ENCODE assay signal across 17 cellular contexts in the genomic region with DNA sequence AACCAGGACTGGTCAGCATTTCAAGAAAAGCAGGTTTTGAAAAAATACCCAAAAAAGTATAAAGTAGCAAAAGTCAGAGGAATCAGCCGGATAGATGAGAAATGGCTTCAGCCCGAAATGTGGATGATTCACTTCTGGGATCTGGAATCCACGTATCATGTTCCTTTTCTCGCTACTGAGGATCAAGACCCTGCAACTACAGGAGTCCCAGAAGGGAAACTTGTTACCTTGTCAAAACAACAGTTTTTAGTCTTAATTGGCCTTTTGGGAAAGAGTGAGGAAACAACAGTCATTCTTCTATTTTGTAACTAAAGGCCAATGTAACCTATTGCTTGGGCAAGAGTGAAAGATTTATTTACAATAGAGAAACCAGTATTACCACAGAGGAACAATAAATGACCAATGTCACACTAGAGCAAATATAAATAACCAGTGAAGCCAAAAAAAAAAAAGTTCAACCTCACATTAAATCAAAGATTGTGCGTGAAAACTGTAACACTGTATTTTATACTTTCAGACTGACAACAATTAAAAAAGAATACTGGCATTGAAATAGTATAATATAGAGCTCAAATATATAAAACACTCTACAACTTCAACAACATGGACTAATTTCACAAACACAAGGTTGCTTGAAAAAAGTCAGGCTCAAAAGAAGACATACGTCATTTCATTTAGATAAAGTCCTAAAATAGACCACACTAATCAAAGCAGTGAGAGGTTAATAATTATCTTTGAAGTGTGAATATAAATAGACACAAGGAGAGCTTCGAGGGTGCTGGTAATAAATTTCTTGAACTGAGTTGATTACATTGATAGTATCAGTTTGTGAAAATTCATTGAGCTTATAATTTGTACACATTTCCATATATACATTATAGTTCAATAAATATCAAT.
A peak's percentile ranks its signal among the peaks of the same experiment; 100 is the strongest.
DNase-seq lines count a peak whose midpoint lies in the region; ATAC-seq and TF ChIP-seq lines count a peak whose summit lies in the region.
"Had no signal": no experiment of that assay in that cellular context is flagged by ENCODE, and none has a peak within 500 bp of the region (broad histone marks: within the 10 kb centered on the region; RNA-seq: fewer than 3 reads in every experiment).

No MANE protein-coding gene starts in this region.

- H3K36me3 ChIP-seq in osteoblast (ENCODE audit: insufficient read depth, low read length) (no peaks in the 10 kb centered on the region), Peyer's patch (no peaks in the 10 kb centered on the region)
- H3K36me3 ChIP-seq: BLaER1 treated with 17β-estradiol and CSF1 and Interleukin-3, amounts not matched to agents 10 nM and 100 nM had no signal

- no peaks in the 10 kb centered on the region for H3K79me2 ChIP-seq in osteoblast (ENCODE audit: insufficient read depth, low read length)

- peak overlapping the region; percentile 71 for H2AFZ ChIP-seq in osteoblast (ENCODE audit: low read length)

- peak overlapping the region; percentile 55 for H3K4me2 ChIP-seq in osteoblast (ENCODE audit: insufficient read depth, low read length)
- H3K4me2 ChIP-seq: A549; BLaER1 treated with 17β-estradiol and CSF1 and Interleukin-3, amounts not matched to agents 10 nM and 100 nM had no signal

- peak overlapping the region; percentile 46 for H3K4me3 ChIP-seq in osteoblast (ENCODE audit: insufficient read depth, low read length)
- no peak overlapping the region for H3K4me3 ChIP-seq in Peyer's patch
- H3K4me3 ChIP-seq: A549; BLaER1 treated with 17β-estradiol and CSF1 and Interleukin-3, amounts not matched to agents 10 nM and 100 nM had no signal

- no peak for ATAC-seq in HG03520 (IDR thresholded peaks at IDR 0.05; ENCODE audit: unreplicated experiment)
- ATAC-seq: A549, HCT116, PC-3 had no signal

- peaks cover 4% of the 10 kb centered on the region for H3K4me1 ChIP-seq in osteoblast (ENCODE audit: insufficient read depth, low read length)
- no peaks in the 10 kb centered on the region for H3K4me1 ChIP-seq in Peyer's patch

- H3K27ac ChIP-seq in 22Rv1 (peak overlapping the region; percentile 48), osteoblast (ENCODE audit: low read depth, low read length) (no peak overlapping the region), Peyer's patch (no peak overlapping the region)
- H3K27ac ChIP-seq: A549; BLaER1 treated with 17β-estradiol and CSF1 and Interleukin-3, amounts not matched to agents 10 nM and 100 nM; HL-60 had no signal

- no peak for TF ChIP-seq POLR2A in Peyer's patch (IDR thresholded peaks at IDR 0.05)

- H3K27me3 ChIP-seq in osteoblast (ENCODE audit: insufficient read depth, low read length) (peaks cover 3% of the 10 kb centered on the region), Peyer's patch (no peaks in the 10 kb centered on the region)
- H3K27me3 ChIP-seq: BLaER1 treated with 17β-estradiol and CSF1 and Interleukin-3, amounts not matched to agents 10 nM and 100 nM had no signal

- TF ChIP-seq CTCF in 22Rv1 (IDR thresholded peaks at IDR 0.05) (no peak), osteoblast (IDR thresholded peaks at IDR 0.05; ENCODE audit: extremely low read depth, low read depth, low read length) (no peak), Peyer's patch (IDR thresholded peaks at IDR 0.05) (no peak)

- DNase-seq in M059J (ENCODE audit: low read depth) = peak; percentile 7
- DNase-seq in fibroblast of peridontal ligament (ENCODE audit: extremely low read depth) = peak; percentile 49
- peak; percentile 35 for DNase-seq in osteoblast (ENCODE audit: insufficient read length, low spot score, missing footprints)
- no peak for DNase-seq in hepatic stellate cell (ENCODE audit: low spot score)
- DNase-seq in D341Med (ENCODE audit: low spot score) = no peak
- no peak for DNase-seq in Peyer's patch
- DNase-seq: CD8-positive, alpha-beta memory T cell; MV-4-11; NCI-H187 treated with DMSO at 0.1 percent for 48 hours; NCI-H446; PC-3 had no signal

- no peaks in the 10 kb centered on the region for H4K20me1 ChIP-seq in osteoblast (ENCODE audit: insufficient read depth, low read length)
- H4K20me1 ChIP-seq: BLaER1 treated with 17β-estradiol and CSF1 and Interleukin-3, amounts not matched to agents 10 nM and 100 nM had no signal

- H3K9me3 ChIP-seq in osteoblast (ENCODE audit: low read depth, low read length) (no peaks in the 10 kb centered on the region), Peyer's patch (no peaks in the 10 kb centered on the region)
- H3K9me3 ChIP-seq: A549; BLaER1 treated with 17β-estradiol and CSF1 and Interleukin-3, amounts not matched to agents 10 nM and 100 nM had no signal

Comparison
In these comparisons a context has a peak if more than half of its experiments do, and no peak if none do; other contexts are left out.
1. DNase-seq: peak in M059J (single experiment), fibroblast of peridontal ligament (single experiment) and osteoblast (single experiment); none in hepatic stellate cell (single experiment), D341Med (single experiment) and Peyer's patch (0 of 3).